1 cellular context compared by ENCODE assay signal in the genomic region with DNA sequence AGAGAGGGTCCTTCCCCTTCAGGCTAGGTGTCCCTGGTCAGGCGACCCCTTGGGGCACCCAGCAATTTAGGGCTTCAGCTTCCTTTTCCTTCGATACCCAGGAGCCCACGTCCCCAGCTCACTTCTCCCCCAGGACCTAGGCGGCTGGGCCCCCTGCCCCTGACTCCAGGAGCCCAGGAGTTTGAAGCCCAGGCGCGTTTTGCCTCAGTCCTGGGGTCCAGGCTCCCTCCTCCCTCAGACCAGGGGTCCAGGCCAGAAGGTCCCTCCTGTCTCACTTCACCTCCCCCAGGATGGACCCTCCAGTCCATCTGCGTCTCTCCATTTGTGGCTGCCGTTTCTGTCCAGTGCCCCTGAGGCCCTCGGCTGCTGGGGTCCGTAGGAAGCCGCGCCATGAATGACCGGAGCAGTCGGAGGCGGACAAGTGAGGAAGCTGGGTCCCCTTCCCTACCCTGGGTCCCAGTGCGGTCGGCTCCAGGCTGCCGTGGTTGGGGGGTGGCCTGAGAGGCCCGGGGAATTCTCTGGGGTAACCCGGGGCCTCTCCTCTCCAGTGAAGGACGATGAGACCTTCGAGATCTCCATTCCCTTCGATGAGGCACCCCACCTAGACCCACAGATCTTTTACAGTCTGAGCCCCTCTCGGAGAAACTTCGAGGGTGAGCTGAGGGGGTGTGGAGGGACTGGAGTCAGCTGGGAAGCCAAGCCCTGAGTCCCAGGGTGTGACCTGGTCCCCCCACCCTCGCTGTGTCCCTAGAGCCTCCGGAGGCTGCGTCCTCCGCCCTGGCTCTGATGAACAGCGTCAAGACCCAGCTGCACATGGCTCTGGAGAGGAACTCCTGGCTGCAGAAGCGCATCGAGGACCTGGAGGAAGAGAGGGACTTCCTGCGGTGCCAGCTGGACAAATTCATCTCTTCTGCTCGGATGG.
TF ChIP-seq lines count a peak whose summit lies in the region.

No MANE protein-coding gene starts in this region.

TF ChIP-seq in H1, 55 proteins besides CTCF, POLR2A, EP300 and RAD21:
- TF ChIP-seq BACH1 (IDR thresholded peaks at IDR 0.05; ENCODE audit: low read length) (no peak), RNF2 (IDR thresholded peaks at IDR 0.05; ENCODE audit: borderline replicate concordance, low read depth, low read length, missing control alignments, poor library complexity, severe bottlenecking) (no peak), ZNF274 (IDR thresholded peaks at IDR 0.05; ENCODE audit: borderline replicate concordance, extremely low read depth, low read length) (no peak), RBBP5 (IDR thresholded peaks at IDR 0.05; ENCODE audit: borderline replicate concordance, low read depth, low read length) (no peak), SIRT6 (IDR thresholded peaks at IDR 0.05; ENCODE audit: low read length) (no peak)
